Comparison of ENCODE assay signal across 2 cellular contexts in the genomic region with DNA sequence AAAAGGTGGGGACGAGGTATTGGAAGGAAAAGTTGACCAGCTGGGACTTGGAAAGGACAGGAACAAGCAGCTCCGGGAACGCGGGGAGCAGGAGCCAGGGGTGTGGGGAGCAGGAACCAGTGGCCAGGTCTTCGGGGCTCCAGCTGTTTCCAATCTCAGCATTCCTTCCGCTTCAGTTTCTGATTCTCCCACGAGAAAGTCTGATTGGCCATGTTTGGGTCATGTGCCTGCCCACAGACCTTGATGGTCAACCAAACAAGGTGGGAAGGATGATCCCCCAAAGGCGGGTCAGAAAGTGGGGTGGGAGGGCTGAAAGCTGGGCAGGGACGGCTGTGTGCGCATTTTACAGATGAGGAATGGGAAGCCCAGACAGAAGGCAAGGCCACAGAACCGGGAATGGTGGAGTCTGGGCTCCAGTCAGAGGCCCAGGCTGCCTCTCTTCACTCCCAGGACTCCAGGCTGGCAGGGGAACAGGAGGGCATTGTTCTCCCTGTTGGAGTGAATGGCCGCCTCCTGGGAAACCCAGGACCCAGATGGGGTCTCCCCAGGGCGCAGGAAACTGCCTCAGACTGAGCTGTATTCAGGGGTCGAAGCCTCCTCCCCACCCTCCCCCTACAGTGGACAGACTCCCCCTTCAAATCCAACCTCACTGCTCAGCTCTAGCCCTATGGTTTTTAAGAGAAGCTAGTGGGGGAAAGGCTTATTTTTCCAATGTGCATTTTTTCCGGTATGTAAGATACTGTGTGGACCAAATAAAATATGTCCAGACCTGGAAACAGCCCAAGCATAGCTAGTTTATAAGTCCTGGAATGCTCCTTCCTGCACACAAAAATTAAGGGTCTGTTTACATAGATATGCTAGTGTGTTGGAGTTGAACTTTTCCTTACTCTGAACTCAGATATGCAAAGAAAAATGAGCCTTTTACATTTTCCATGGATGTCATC.
TF ChIP-seq lines count a peak whose summit lies in the region.

No MANE protein-coding gene starts in this region.

TF ChIP-seq in H1, 55 proteins besides CTCF, POLR2A, EP300 and RAD21 (continued from another document):
- no peak for TF ChIP-seq RXRA (IDR thresholded peaks at IDR 0.05; ENCODE audit: insufficient read depth, low read depth, low read length)
- no peak for TF ChIP-seq SAP30 (IDR thresholded peaks at IDR 0.05; ENCODE audit: insufficient read depth, insufficient replicate concordance, low read length)
- TF ChIP-seq RFX5 (IDR thresholded peaks at IDR 0.05; ENCODE audit: borderline replicate concordance, low read depth, low read length): no peak
- TF ChIP-seq POU5F1 (IDR thresholded peaks at IDR 0.05; ENCODE audit: low read depth, low read length): no peak
- TF ChIP-seq JUND (IDR thresholded peaks at IDR 0.05; ENCODE audit: low read length): no peak
- TF ChIP-seq CBX5 (IDR thresholded peaks at IDR 0.05; ENCODE audit: low read depth, low read length): no peak
- no peak for TF ChIP-seq POLR2AphosphoS5 (IDR thresholded peaks at IDR 0.05; ENCODE audit: low read depth, low read length)
- TF ChIP-seq SIN3A (conservative IDR thresholded peaks at IDR 0.05 in 1 of 2, IDR thresholded peaks at IDR 0.05 in 1 of 2; ENCODE audit: low read depth in 1 of 2, low read length in 2 of 2): no peak
- no peak for TF ChIP-seq TBP (IDR thresholded peaks at IDR 0.05; ENCODE audit: low read depth, low read length)
- TF ChIP-seq ZNF274 (IDR thresholded peaks at IDR 0.05; ENCODE audit: borderline replicate concordance, extremely low read depth, low read length): no peak
- TF ChIP-seq, protein P1, sequence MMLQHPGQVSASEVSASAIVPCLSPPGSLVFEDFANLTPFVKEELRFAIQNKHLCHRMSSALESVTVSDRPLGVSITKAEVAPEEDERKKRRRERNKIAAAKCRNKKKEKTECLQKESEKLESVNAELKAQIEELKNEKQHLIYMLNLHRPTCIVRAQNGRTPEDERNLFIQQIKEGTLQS (IDR thresholded peaks at IDR 0.05; ENCODE audit: insufficient read depth, low read depth, low read length): no peak

TF ChIP-seq in liver, 16 proteins besides CTCF, POLR2A, EP300 and RAD21:
- TF ChIP-seq, protein P1 (IDR thresholded peaks at IDR 0.05): no peak
- TF ChIP-seq RXRA (IDR thresholded peaks at IDR 0.05) (peak; percentile 40 to 75), NR2F2 (IDR thresholded peaks at IDR 0.05) (peak; percentile 69), SP1 (IDR thresholded peaks at IDR 0.05) (peak; percentile 37), JUND (IDR thresholded peaks at IDR 0.05) (no peak)
TF ChIP-seq in liver: peak in this region for 3.
